10 cellular contexts compared by ENCODE assay signal in the genomic region with DNA sequence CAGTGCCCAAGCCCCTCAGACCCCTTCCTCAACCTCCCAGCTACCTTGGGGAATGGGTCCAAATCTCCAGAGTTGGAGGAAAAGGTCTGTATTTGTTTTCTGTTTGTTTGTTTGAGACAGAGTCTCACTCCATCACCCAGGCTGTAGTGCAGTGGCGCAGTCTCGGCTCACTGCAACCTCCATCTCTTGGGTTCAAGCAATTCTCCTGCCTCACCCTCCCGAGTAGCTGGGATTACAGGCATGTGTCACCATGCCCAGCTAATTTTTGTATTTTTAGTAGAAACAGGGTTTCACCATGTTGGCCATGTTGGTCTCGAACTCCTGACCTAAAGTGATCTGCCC. TPM values are rescaled to one million over a fixed set of nuclear protein-coding genes. Genes with fewer than 3 reads are reported as not detected.
DNase-seq lines count a peak whose midpoint lies in the region; ATAC-seq, FAIRE-seq and TF ChIP-seq lines count a peak whose summit lies in the region.
"Not testable (repeated sequence)": the region's sequence is repeated elsewhere in the genome, so short reads cannot be mapped to it uniquely, and the experiment has no call there.
"Had no signal": no experiment of that assay in that cellular context is flagged by ENCODE, and none has a peak within 500 bp of the region (broad histone marks: within the 10 kb centered on the region; RNA-seq: fewer than 3 reads in every experiment).

No MANE protein-coding gene starts in this region.

- not testable (repeated sequence) for H3K27ac ChIP-seq in BLaER1 treated with 17β-estradiol and CSF1 and Interleukin-3, amounts not matched to agents 10 nM and 100 nM; K562 (ENCODE audit: extremely low read depth, low read depth, low read length)
- H3K27ac ChIP-seq in KOPT-K1 (ENCODE audit: low read depth, low read length, poor library complexity, severe bottlenecking) = peak overlapping the region; percentile 52

- peak overlapping the region in 8 of 11 experiments; percentile 3 to 52 (median 30); a peak in 13 of 22 replicates for H3K4me2 ChIP-seq in BLaER1 treated with 17β-estradiol and CSF1 and Interleukin-3, amounts not matched to agents 10 nM and 100 nM
- not testable (repeated sequence) for H3K4me2 ChIP-seq in K562 (ENCODE audit: insufficient read depth, low read length)

- H3K4me3 ChIP-seq in BLaER1 treated with 17β-estradiol and CSF1 and Interleukin-3, amounts not matched to agents 10 nM and 100 nM; K562: not testable (repeated sequence)

- not testable (repeated sequence) for TF ChIP-seq CTCF in K562 (IDR thresholded peaks at IDR 0.05 in 2 of 3, conservative IDR thresholded peaks at IDR 0.05 in 1 of 3; ENCODE audit: insufficient read depth in 2 of 3, low read depth in 1 of 3, low read length in 3 of 3)

- ATAC-seq in GM21381 (IDR thresholded peaks at IDR 0.05; ENCODE audit: unreplicated experiment) (peak; percentile 10), memory B cell (ENCODE audit: low read depth) (peak; percentile 16)
- ATAC-seq in T-helper 17 cell, K562: not testable (repeated sequence)
- peak; percentile 48 for ATAC-seq in activated CD8-positive, alpha-beta memory T cell treated with anti-CD3 and anti-CD28 coated beads, Interleukin-2, amount 10 ng/mL, durations not matched to agents 7 days and 5 days
- peak; percentile 29 for ATAC-seq in stimulated activated naive CD8-positive, alpha-beta T cell treated with anti-CD3 and anti-CD28 coated beads, Interleukin-15, amount 100 ng/mL, for 72 hours

- not testable (repeated sequence) for H3K9me1 ChIP-seq in K562 (ENCODE audit: control insufficient read depth, insufficient read depth, low read length)

- not testable (repeated sequence) for DNase-seq in T-helper 17 cell; activated CD8-positive, alpha-beta memory T cell treated with anti-CD3 and anti-CD28 coated beads, Interleukin-2, amount 10 ng/mL, durations not matched to agents 7 days and 5 days; K562 (ENCODE audit: extremely low read depth in 1 of 4, low spot score in 3 of 4); memory B cell (ENCODE audit: low spot score in 2 of 2); stimulated activated naive CD8-positive, alpha-beta T cell treated with anti-CD3 and anti-CD28 coated beads, Interleukin-15, amount 100 ng/mL, for 72 hours

- not testable (repeated sequence) for TF ChIP-seq EP300 in K562 (IDR thresholded peaks at IDR 0.05; ENCODE audit: low read length)

- BruUV-seq in K562 (replicated peaks; lab: Mats Ljungman, UMichigan) = not testable (repeated sequence)

- H2AFZ ChIP-seq in K562 (ENCODE audit: low read depth, low read length) = peak overlapping the region; percentile 47

- peaks cover 20% of the 10 kb centered on the region for H3K27me3 Mint-ChIP-seq in T-helper 17 cell
- H3K27me3 Mint-ChIP-seq in activated CD8-positive, alpha-beta memory T cell treated with anti-CD3 and anti-CD28 coated beads, Interleukin-2, amount 10 ng/mL, durations not matched to agents 7 days and 5 days = peaks cover 20% of the 10 kb centered on the region
- H3K27me3 Mint-ChIP-seq in memory B cell = not testable (repeated sequence)
- H3K27me3 Mint-ChIP-seq in stimulated activated naive CD8-positive, alpha-beta T cell treated with anti-CD3 and anti-CD28 coated beads, Interleukin-15, amount 100 ng/mL, for 72 hours = peaks cover 42% of the 10 kb centered on the region

- H3K9ac ChIP-seq in BLaER1 treated with 17β-estradiol and CSF1 and Interleukin-3, amounts not matched to agents 10 nM and 100 nM = 0 out of 22 replicates have a peak overlapping the region, but pooled peaks of 1 of the 11 experiments have one; percentile 5
- H3K9ac ChIP-seq in K562 (ENCODE audit: insufficient read depth in 1 of 2, low read depth in 2 of 2, low read length in 2 of 2) = not testable (repeated sequence)

- WGBS in K562 (ENCODE audit: insufficient coverage, low coverage, missing lambda C conversion rate) = 64% methylated on average over 4 of the region's 4 CpGs

- H3K36me3 ChIP-seq in BLaER1 treated with 17β-estradiol and CSF1 and Interleukin-3, amounts not matched to agents 10 nM and 100 nM; KOPT-K1 (ENCODE audit: insufficient read depth, low read length); K562 (ENCODE audit: control insufficient read depth, insufficient read depth, low read length): not testable (repeated sequence)

- TF ChIP-seq RAD21 in K562 (CRISPR knock-in tag; conservative IDR thresholded peaks at IDR 0.05 in 1 of 2, IDR thresholded peaks at IDR 0.05 in 1 of 2) = not testable (repeated sequence)

- H3K9me3 Mint-ChIP-seq in activated CD8-positive, alpha-beta memory T cell treated with anti-CD3 and anti-CD28 coated beads, Interleukin-2, amount 10 ng/mL, durations not matched to agents 7 days and 5 days (ENCODE audit: low read depth); memory B cell; stimulated activated naive CD8-positive, alpha-beta T cell treated with anti-CD3 and anti-CD28 coated beads, Interleukin-15, amount 100 ng/mL, for 72 hours: not testable (repeated sequence)

- H3K27me3 ChIP-seq in BLaER1 treated with 17β-estradiol and CSF1 and Interleukin-3, amounts not matched to agents 10 nM and 100 nM = peaks cover 40 to 64% (median 60%) of the 10 kb centered on the region in 11 experiments
- not testable (repeated sequence) for H3K27me3 ChIP-seq in K562 (ENCODE audit: control insufficient read depth in 2 of 2, insufficient read depth in 2 of 2, low read length in 2 of 2)

- POLR2A ChIA-PET in K562 (lab: Yijun Ruan, JAX) = interaction anchor here (0.6 to 1.6 kb wide), 8 partner anchors 35 to 122 kb away, joined by 3 to 6 read pairs (median 3); a partner anchor contains a TSS

- peaks cover 5 to 26% (median 12%) of the 10 kb centered on the region in 10 experiments; a peak in 16 of 20 replicates for H3K4me1 ChIP-seq in BLaER1 treated with 17β-estradiol and CSF1 and Interleukin-3, amounts not matched to agents 10 nM and 100 nM
- H3K4me1 ChIP-seq in K562 (replicated peaks in 1 of 2; ENCODE audit: control insufficient read depth in 2 of 2, insufficient read depth in 2 of 2, low read length in 2 of 2) = peaks cover 12 to 16% of the 10 kb centered on the region in 2 experiments; a peak in 4 of 5 replicates

- CTCF ChIA-PET in activated CD8-positive, alpha-beta memory T cell treated with anti-CD3 and anti-CD28 coated beads, Interleukin-2, amount 10 ng/mL, durations not matched to agents 7 days and 5 days (lab: Charles Lee) = interaction anchor here (1.0 to 7.4 kb wide), 42 partner anchors 8 to 601 kb away, joined by 3 to 102 read pairs (median 5); a partner anchor contains a TSS
- CTCF ChIA-PET in K562 (lab: Yijun Ruan, JAX; ENCODE audit: low intra/inter-chr PET ratio) = interaction anchor here (1.2 to 3.3 kb wide), 4 partner anchors 38 to 175 kb away, joined by 6 to 38 read pairs (median 20); no protein-coding TSS in a partner anchor

- H3K4me1 Mint-ChIP-seq in T-helper 17 cell = peaks cover 12% of the 10 kb centered on the region
- peaks cover 28% of the 10 kb centered on the region for H3K4me1 Mint-ChIP-seq in activated CD8-positive, alpha-beta memory T cell treated with anti-CD3 and anti-CD28 coated beads, Interleukin-2, amount 10 ng/mL, durations not matched to agents 7 days and 5 days
- not testable (repeated sequence) for H3K4me1 Mint-ChIP-seq in memory B cell
- H3K4me1 Mint-ChIP-seq in stimulated activated naive CD8-positive, alpha-beta T cell treated with anti-CD3 and anti-CD28 coated beads, Interleukin-15, amount 100 ng/mL, for 72 hours = peaks cover 24% of the 10 kb centered on the region

- H3K9me3 ChIP-seq in BLaER1 treated with 17β-estradiol and CSF1 and Interleukin-3, amounts not matched to agents 10 nM and 100 nM (replicated peaks in 1 of 11); KOPT-K1 (ENCODE audit: insufficient read depth, low read length, poor library complexity, severe bottlenecking); T-helper 17 cell (ENCODE audit: control insufficient read depth, low read length, poor library complexity, severe bottlenecking); K562 (replicated peaks; ENCODE audit: control insufficient read depth, insufficient read depth, low read depth, low read length): not testable (repeated sequence)

- not testable (repeated sequence) for H3K79me2 ChIP-seq in K562 (ENCODE audit: control insufficient read depth, insufficient read depth, low read length)

- H4K20me1 ChIP-seq in BLaER1 treated with 17β-estradiol and CSF1 and Interleukin-3, amounts not matched to agents 10 nM and 100 nM; K562 (replicated peaks; ENCODE audit: control insufficient read depth, insufficient read depth, low read length): not testable (repeated sequence)

- not testable (repeated sequence) for H3K36me3 Mint-ChIP-seq in T-helper 17 cell (ENCODE audit: low read depth); activated CD8-positive, alpha-beta memory T cell treated with anti-CD3 and anti-CD28 coated beads, Interleukin-2, amount 10 ng/mL, durations not matched to agents 7 days and 5 days; memory B cell

- in situ Hi-C loops in K562 (cut with MboI) = loop anchor here (5.0 kb wide), 3 partner anchors 35 to 175 kb away; a partner anchor contains a TSS

- intact Hi-C loops in K562 (cut with micrococcal nuclease) = loop anchor here (1.0 to 2.0 kb wide), 4 partner anchors 39 to 176 kb away; a partner anchor contains a TSS

- not testable (repeated sequence) for TF ChIP-seq POLR2A in K562 (conservative IDR thresholded peaks at IDR 0.05)

- peak overlapping the region; percentile 39 for H3K4me3 Mint-ChIP-seq in T-helper 17 cell
- H3K4me3 Mint-ChIP-seq in activated CD8-positive, alpha-beta memory T cell treated with anti-CD3 and anti-CD28 coated beads, Interleukin-2, amount 10 ng/mL, durations not matched to agents 7 days and 5 days = peak overlapping the region; percentile 67
- H3K4me3 Mint-ChIP-seq in memory B cell = not testable (repeated sequence)
- peak overlapping the region; percentile 4 to 64 for H3K4me3 Mint-ChIP-seq in stimulated activated naive CD8-positive, alpha-beta T cell treated with anti-CD3 and anti-CD28 coated beads, Interleukin-15, amount 100 ng/mL, for 72 hours

- FAIRE-seq in K562 (lab: Jason Lieb, UNC) = not testable (repeated sequence)

- H3K27ac Mint-ChIP-seq in T-helper 17 cell (peak overlapping the region; percentile 39), memory B cell (peak overlapping the region; percentile 78)
- H3K27ac Mint-ChIP-seq in activated CD8-positive, alpha-beta memory T cell treated with anti-CD3 and anti-CD28 coated beads, Interleukin-2, amount 10 ng/mL, durations not matched to agents 7 days and 5 days = peak overlapping the region; percentile 99
- H3K27ac Mint-ChIP-seq in stimulated activated naive CD8-positive, alpha-beta T cell treated with anti-CD3 and anti-CD28 coated beads, Interleukin-15, amount 100 ng/mL, for 72 hours = peak overlapping the region; percentile 19 to 72

RNA-seq across cellular contexts. Expression of a gene that starts 19.8 kb away (rescaled TPM):
- total RNA-seq in T-helper 17 cell (1 to 10 TPM in 1 of 2 donors, not detected in 1; 1.0 TPM), K562 (2014; rRNA removed) (not detected in 2 replicates), K562 (2014; rRNA removed; fragmentation: Illumina TruSeq; extraction: Trizol) (not detected in 2 replicates), K562 (2015; rRNA removed; fragmentation: Illumina TruSeq; extraction: Trizol) (not detected in 2 replicates), K562 (2021) (0.49 TPM in 1 of 2 replicates, not detected in the other)
- 10 to 100 TPM in 1 of 2 experiments, 1 to 10 TPM in 1; 5.4 to 14.1 TPM for total RNA-seq in activated CD8-positive, alpha-beta memory T cell treated with anti-CD3 and anti-CD28 coated beads, Interleukin-2, amount 10 ng/mL, durations not matched to agents 7 days and 5 days
- total RNA-seq in K562 (2011; cell fraction: chromatin; rRNA removed; ENCODE audit: low replicate concordance) = 0.46 TPM in 1 of 2 replicates, not detected in the other
- total RNA-seq in K562 (2011; cell fraction: nucleolus; rRNA removed) = 0.66 TPM in 1 of 2 replicates, not detected in the other
- 0.73 and 0.92 TPM in 2 replicates for total RNA-seq in K562 (2011; cell fraction: nucleoplasm; rRNA removed)
- polyA plus RNA-seq in K562 (2011; rRNA removed) (0.14 and 0.22 TPM in 2 replicates), K562 (2014; fragmentation: Illumina TruSeq; extraction: Trizol) (0.21 TPM in 1 of 2 replicates, not detected in the other), K562 (2014; fragmentation: Nextera tagmentation; extraction: Ambion mirVana) (not detected), K562 (2014; rRNA removed) (not detected in 2 replicates)
- polyA plus RNA-seq in K562 (2011; cell fraction: cytosol; rRNA removed) = 0.13 TPM in 1 of 2 replicates, not detected in the other
- polyA plus RNA-seq in K562 (2011; cell fraction: nucleus; rRNA removed) = 0.52 and 1.4 TPM in 2 replicates
- 0.78 TPM in 1 of 2 replicates, not detected in the other for polyA plus RNA-seq in K562 (2012)
- not detected in 2 replicates for polyA minus RNA-seq in K562 (2011; rRNA and poly(A)+ RNA removed)
- not detected in 2 replicates for polyA minus RNA-seq in K562 (2011; cell fraction: cytosol; rRNA and poly(A)+ RNA removed)
- not detected in 2 replicates for polyA minus RNA-seq in K562 (2011; cell fraction: nucleus; rRNA and poly(A)+ RNA removed)
- total RNA-seq: G401, H7 had no signal

RNA-seq across cellular contexts. Expression of a gene that starts 30.4 kb away (rescaled TPM):
- total RNA-seq in T-helper 17 cell (10 to 100 TPM; 41.2 to 42.2 TPM), K562 (2014; rRNA removed) (18.6 and 22.0 TPM in 2 replicates), K562 (2014; rRNA removed; fragmentation: Illumina TruSeq; extraction: Trizol) (38.7 and 57.0 TPM in 2 replicates), K562 (2015; rRNA removed; fragmentation: Illumina TruSeq; extraction: Trizol) (39.7 and 40.5 TPM in 2 replicates), K562 (2021) (61.4 and 67.7 TPM in 2 replicates)
- 10 to 100 TPM; 56.1 to 80.8 TPM for total RNA-seq in activated CD8-positive, alpha-beta memory T cell treated with anti-CD3 and anti-CD28 coated beads, Interleukin-2, amount 10 ng/mL, durations not matched to agents 7 days and 5 days
- total RNA-seq in K562 (2011; cell fraction: chromatin; rRNA removed; ENCODE audit: low replicate concordance) = 97.0 and 141 TPM in 2 replicates
- total RNA-seq in K562 (2011; cell fraction: nucleolus; rRNA removed) = 104 and 118 TPM in 2 replicates
- 88.2 and 97.7 TPM in 2 replicates for total RNA-seq in K562 (2011; cell fraction: nucleoplasm; rRNA removed)
- polyA plus RNA-seq in K562 (2011; rRNA removed) (57.2 and 59.8 TPM in 2 replicates), K562 (2014; fragmentation: Illumina TruSeq; extraction: Trizol) (68.1 and 68.6 TPM in 2 replicates), K562 (2014; fragmentation: Nextera tagmentation; extraction: Ambion mirVana) (1 to 10 TPM; 2.0 to 2.8 TPM), K562 (2014; rRNA removed) (40.7 and 41.4 TPM in 2 replicates)
- 41.0 and 52.4 TPM in 2 replicates for polyA plus RNA-seq in K562 (2011; cell fraction: cytosol; rRNA removed)
- polyA plus RNA-seq in K562 (2011; cell fraction: nucleus; rRNA removed) = 34.1 and 41.0 TPM in 2 replicates
- 109 and 147 TPM in 2 replicates for polyA plus RNA-seq in K562 (2012)
- 79.5 and 101 TPM in 2 replicates for polyA minus RNA-seq in K562 (2011; rRNA and poly(A)+ RNA removed)
- polyA minus RNA-seq in K562 (2011; cell fraction: cytosol; rRNA and poly(A)+ RNA removed) = 31.0 and 35.6 TPM in 2 replicates
- polyA minus RNA-seq in K562 (2011; cell fraction: nucleus; rRNA and poly(A)+ RNA removed) = 12.5 and 16.4 TPM in 2 replicates

RNA-seq across cellular contexts. Expression of a gene that starts 46.9 kb away (rescaled TPM):
- total RNA-seq in T-helper 17 cell = 100 to 1,000 TPM; 228 to 231 TPM
- total RNA-seq in activated CD8-positive, alpha-beta memory T cell treated with anti-CD3 and anti-CD28 coated beads, Interleukin-2, amount 10 ng/mL, durations not matched to agents 7 days and 5 days = 100 to 1,000 TPM; 215 to 262 TPM
- 452 and 764 TPM in 2 replicates for total RNA-seq in K562 (2011; cell fraction: chromatin; rRNA removed; ENCODE audit: low replicate concordance)
- 478 and 540 TPM in 2 replicates for total RNA-seq in K562 (2011; cell fraction: nucleolus; rRNA removed)
- total RNA-seq in K562 (2011; cell fraction: nucleoplasm; rRNA removed) = 403 and 415 TPM in 2 replicates
- total RNA-seq in K562 (2014; rRNA removed) = 85.0 and 91.5 TPM in 2 replicates
- total RNA-seq in K562 (2014; rRNA removed; fragmentation: Illumina TruSeq; extraction: Trizol) = 70.8 and 71.7 TPM in 2 replicates
- 67.0 and 73.7 TPM in 2 replicates for total RNA-seq in K562 (2015; rRNA removed; fragmentation: Illumina TruSeq; extraction: Trizol)
- total RNA-seq in K562 (2021) = 113 and 131 TPM in 2 replicates
- polyA plus RNA-seq in K562 (2011; rRNA removed) = 132 and 208 TPM in 2 replicates
- polyA plus RNA-seq in K562 (2011; cell fraction: cytosol; rRNA removed) = 78.0 and 96.3 TPM in 2 replicates
- 1,392 and 1,556 TPM in 2 replicates for polyA plus RNA-seq in K562 (2011; cell fraction: nucleus; rRNA removed)
- 134 and 270 TPM in 2 replicates for polyA plus RNA-seq in K562 (2012)
- 96.7 and 100 TPM in 2 replicates for polyA plus RNA-seq in K562 (2014; fragmentation: Illumina TruSeq; extraction: Trizol)
- polyA plus RNA-seq in K562 (2014; fragmentation: Nextera tagmentation; extraction: Ambion mirVana) = 10 to 100 TPM; 44.2 to 73.0 TPM
- polyA plus RNA-seq in K562 (2014; rRNA removed) = 152 and 202 TPM in 2 replicates
- 81.6 and 111 TPM in 2 replicates for polyA minus RNA-seq in K562 (2011; rRNA and poly(A)+ RNA removed)
- polyA minus RNA-seq in K562 (2011; cell fraction: cytosol; rRNA and poly(A)+ RNA removed) = 35.1 and 37.0 TPM in 2 replicates
- 206 and 291 TPM in 2 replicates for polyA minus RNA-seq in K562 (2011; cell fraction: nucleus; rRNA and poly(A)+ RNA removed)

Comparison
In these comparisons a context has a peak if more than half of its experiments do, and no peak if none do; other contexts are left out.
1. H3K27ac Mint-ChIP-seq: peak in every context shown above with its lines; median percentile 99 in activated CD8-positive, alpha-beta memory T cell treated with anti-CD3 and anti-CD28 coated beads, Interleukin-2, amount 10 ng/mL, durations not matched to agents 7 days and 5 days; 78 in memory B cell; 46 in stimulated activated naive CD8-positive, alpha-beta T cell treated with anti-CD3 and anti-CD28 coated beads, Interleukin-15, amount 100 ng/mL, for 72 hours; 39 in T-helper 17 cell.